In genomic region chr15:88529021-88529630, GRCh38 we compare ENCODE assay signal across 18 cellular contexts. TPM values are rescaled to one million over a fixed set of nuclear protein-coding genes. Genes with fewer than 3 reads are reported as not detected.
A peak's percentile ranks its signal among the peaks of the same experiment; 100 is the strongest.
DNase-seq lines count a peak whose midpoint lies in the region; ATAC-seq and TF ChIP-seq lines count a peak whose summit lies in the region.
"Had no signal": no experiment of that assay in that cellular context is flagged by ENCODE, and none has a peak within 500 bp of the region (broad histone marks: within the 10 kb centered on the region; RNA-seq: fewer than 3 reads in every experiment).

No MANE protein-coding gene starts in this region.

- H3K27me3 ChIP-seq in IMR-90 (ENCODE audit: control insufficient read depth, insufficient read depth, low read length) (no peaks in the 10 kb centered on the region), foreskin keratinocyte (no peaks in the 10 kb centered on the region)
- H3K27me3 ChIP-seq: ascending aorta, pancreas had no signal

- H2BK120ac ChIP-seq in IMR-90 (ENCODE audit: low read depth, low read length): no peak overlapping the region

- BruUV-seq in IMR-90 (replicated peaks; lab: Mats Ljungman, UMichigan): no TSS peak

- H3K14ac ChIP-seq in IMR-90 (replicated peaks; ENCODE audit: low read depth, low read length): no peak overlapping the region

- TF ChIP-seq POLR2A in IMR-90 (IDR thresholded peaks at IDR 0.05; ENCODE audit: low read depth, low read length): no peak

- dilution Hi-C loops in IMR-90 (cut with HindIII; ENCODE audit: low sequenced_read_pairs, unreplicated experiment): no loop called here

- H2BK15ac ChIP-seq in IMR-90 (ENCODE audit: low read depth, low read length): no peak overlapping the region

- H2AK9ac ChIP-seq in IMR-90 (replicated peaks; ENCODE audit: low read depth, low read length, poor library complexity): no peak overlapping the region

- no peak overlapping the region for H2AFZ ChIP-seq in IMR-90 (replicated peaks; ENCODE audit: low read length, poor library complexity)

- no peak overlapping the region for H3K56ac ChIP-seq in IMR-90 (ENCODE audit: extremely low read depth, insufficient read depth, low read length)

- H2BK5ac ChIP-seq in IMR-90 (ENCODE audit: low read depth, low read length, poor library complexity, severe bottlenecking): no peak overlapping the region

- no peaks in the 10 kb centered on the region for H3K9me3 ChIP-seq in IMR-90 (ENCODE audit: control insufficient read depth, insufficient read depth, low read length)
- H3K9me3 ChIP-seq: ascending aorta, lower lobe of right lung, pancreas had no signal

- H4K20me1 ChIP-seq in IMR-90 (ENCODE audit: insufficient read depth, low read length): no peaks in the 10 kb centered on the region

- peak; percentile 61 for DNase-seq in AG10803 (ENCODE audit: low read depth)
- DNase-seq in IMR-90: peak; percentile 68
- peak; percentile 47 for DNase-seq in SK-N-DZ (ENCODE audit: low spot score)
- DNase-seq in fibroblast of villous mesenchyme (ENCODE audit: low read depth): peak; percentile 87
- DNase-seq in NCI-H2081 treated with DMSO at 0.1 percent for 48 hours (lab: John Stamatoyannopoulos, UW): no peak
- no peak for DNase-seq in foreskin keratinocyte
- DNase-seq in mesenteric fat pad (ENCODE audit: low spot score): no peak
- DNase-seq: activated CD4-positive, alpha-beta T cell treated with anti-CD3 and anti-CD28 coated beads, Interleukin-2, amount 50 U/mL, for 4 hours; activated naive CD4-positive, alpha-beta T cell; lower lobe of right lung; NCI-H1105; pancreas; stimulated activated CD4-positive, alpha-beta T cell treated with anti-CD3 and anti-CD28 coated beads, Interleukin-1b, Interleukin-23, amount 100 ng/mL, for 48 hours; stimulated activated naive CD8-positive, alpha-beta T cell treated with anti-CD3 and anti-CD28 coated beads, Interleukin-15, amount 100 ng/mL, for 72 hours; T-cell had no signal

- H3K4me3 ChIP-seq in AG10803 (ENCODE audit: low read length) (no peak overlapping the region), IMR-90 (ENCODE audit: insufficient read depth, low read depth, low read length) (no peak overlapping the region), fibroblast of villous mesenchyme (ENCODE audit: low read depth, low read length) (no peak overlapping the region)
- H3K4me3 ChIP-seq: ascending aorta, lower lobe of right lung, pancreas had no signal

- H3K27ac ChIP-seq in IMR-90 (ENCODE audit: insufficient read depth, low read length) (no peak overlapping the region), foreskin keratinocyte (no peak overlapping the region)
- H3K27ac ChIP-seq: ascending aorta, lower lobe of right lung, pancreas had no signal

- H3K9me1 ChIP-seq in IMR-90 (ENCODE audit: insufficient read depth, low read length): no peaks in the 10 kb centered on the region

- CTCF ChIA-PET in IMR-90 (lab: Yijun Ruan, JAX): no interaction called here

- no peak overlapping the region for H3K4ac ChIP-seq in IMR-90 (ENCODE audit: low read depth, low read length)

- no peak overlapping the region for H2BK20ac ChIP-seq in IMR-90 (ENCODE audit: low read depth, low read length)

- no peak overlapping the region for H3K18ac ChIP-seq in IMR-90 (ENCODE audit: low read depth, low read length)

- peaks cover 3 to 4% of the 10 kb centered on the region in 2 experiments; a peak in 2 of 4 replicates for H3K79me1 ChIP-seq in IMR-90 (ENCODE audit: low read depth in 1 of 2, low read length in 2 of 2)

- no peak overlapping the region for H3K9ac ChIP-seq in IMR-90 (ENCODE audit: low read depth, low read length)

- H3K4me1 ChIP-seq in IMR-90 (ENCODE audit: control insufficient read depth, insufficient read depth, low read length) (no peaks in the 10 kb centered on the region), foreskin keratinocyte (no peaks in the 10 kb centered on the region)
- H3K4me1 ChIP-seq: ascending aorta, lower lobe of right lung, pancreas had no signal

- ATAC-seq in IMR-90 (ENCODE audit: low read depth) (peak; percentile 42; the same call in 1 of the 2 replicates), GM18502 (IDR thresholded peaks at IDR 0.05; ENCODE audit: poor library complexity, unreplicated experiment) (no peak), foreskin keratinocyte (no peak)
- ATAC-seq: lower lobe of right lung; pancreas; Right ventricle myocardium inferior; stimulated activated naive CD8-positive, alpha-beta T cell treated with anti-CD3 and anti-CD28 coated beads, Interleukin-15, amount 100 ng/mL, for 72 hours; T-cell had no signal

- H2AK5ac ChIP-seq in IMR-90 (ENCODE audit: low read depth, low read length): no peak overlapping the region

- no peak overlapping the region for H3K4me2 ChIP-seq in IMR-90 (ENCODE audit: low read depth, low read length)

- in situ Hi-C loops in IMR-90 (cut with MboI; ENCODE audit: low sequenced_read_pairs): no loop called here

- no peak for TF ChIP-seq CTCF in AG10803 (conservative IDR thresholded peaks at IDR 0.05; ENCODE audit: low read length)
- no peak for TF ChIP-seq CTCF in IMR-90 (conservative IDR thresholded peaks at IDR 0.05; ENCODE audit: low read depth, low read length)
- TF ChIP-seq CTCF in fibroblast of villous mesenchyme (IDR thresholded peaks at IDR 0.05; ENCODE audit: insufficient read depth, low read depth, low read length): no peak
- TF ChIP-seq CTCF in foreskin keratinocyte (conservative IDR thresholded peaks at IDR 0.05): no peak

- intact Hi-C loops in IMR-90 (cut with micrococcal nuclease): no loop called here

- H4K5ac ChIP-seq in IMR-90 (ENCODE audit: low read depth, low read length): no peak overlapping the region

- H3K23ac ChIP-seq in IMR-90 (ENCODE audit: low read depth, low read length): no peak overlapping the region

- no peak overlapping the region for H4K8ac ChIP-seq in IMR-90 (ENCODE audit: low read depth in 2 of 2, low read length in 2 of 2)

- TF ChIP-seq RAD21 in IMR-90 (IDR thresholded peaks at IDR 0.05; ENCODE audit: low read length): no peak

- H4K91ac ChIP-seq in IMR-90 (ENCODE audit: insufficient read depth, low read depth, low read length): no peak overlapping the region

- POLR2A ChIA-PET in IMR-90 (lab: Charles Lee; ENCODE audit: unreplicated experiment): no interaction called here

- no CpG with 5 or more reads among the region's 1 CpG for WGBS in IMR-90 (ENCODE audit: extremely low coverage in 2 of 2, insufficient read length in 1 of 2), 2 experiments

- H3K36me3 ChIP-seq in IMR-90 (ENCODE audit: control insufficient read depth, insufficient read depth, low read length): peaks cover 20% of the 10 kb centered on the region

TF ChIP-seq in IMR-90, 13 proteins besides CTCF, POLR2A, EP300 and RAD21:
- peak; percentile 79 for TF ChIP-seq CEBPB (IDR thresholded peaks at IDR 0.05; ENCODE audit: low read depth, low read length)
- TF ChIP-seq MAFK (IDR thresholded peaks at IDR 0.05; ENCODE audit: low read depth, low read length): no peak
- TF ChIP-seq SMC3 (IDR thresholded peaks at IDR 0.05; ENCODE audit: low read depth, low read length): no peak
- TF ChIP-seq FOS (IDR thresholded peaks at IDR 0.05; ENCODE audit: low read depth, low read length): no peak
- TF ChIP-seq NFE2L2 (IDR thresholded peaks at IDR 0.05; ENCODE audit: low read depth, low read length): no peak
- TF ChIP-seq BHLHE40 (IDR thresholded peaks at IDR 0.05; ENCODE audit: low read depth, low read length): no peak

RNA-seq across cellular contexts. Expression of gene DET1, which starts 17.4 kb away (rescaled TPM):
- total RNA-seq in IMR-90 (2012; rRNA removed) (8.6 and 9.1 TPM in 2 replicates), fibroblast of villous mesenchyme (6.4 and 7.8 TPM in 2 replicates), foreskin keratinocyte (1.5 and 1.6 TPM in 2 replicates), mesenteric fat pad (6.0 TPM)
- polyA plus RNA-seq in IMR-90 (2012; rRNA removed) (5.3 and 5.6 TPM in 2 replicates), foreskin keratinocyte (1.1 and 1.3 TPM in 2 replicates)
- 2.5 and 3.8 TPM in 2 replicates for polyA plus RNA-seq in IMR-90 (2012; cell fraction: cytosol; rRNA removed)
- 4.7 and 12.4 TPM in 2 replicates for polyA plus RNA-seq in IMR-90 (2012; cell fraction: nucleus; rRNA removed; ENCODE audit: low replicate concordance)
- polyA plus RNA-seq in SK-N-DZ (2014; cell fraction: cytosol; rRNA removed): 14.9 and 16.0 TPM in 2 replicates
- 15.8 and 20.4 TPM in 2 replicates for polyA plus RNA-seq in SK-N-DZ (2014; cell fraction: nucleus; rRNA removed)

Comparison
In these comparisons a context has a peak if more than half of its experiments do, and no peak if none do; other contexts are left out.
1. DNase-seq: peak in AG10803 (single experiment), IMR-90 (single experiment), SK-N-DZ (single experiment) and fibroblast of villous mesenchyme (single experiment); none in NCI-H2081 treated with DMSO at 0.1 percent for 48 hours (single experiment), foreskin keratinocyte (0 of 2) and mesenteric fat pad (single experiment).